Comparison of ENCODE assay signal across 1 cellular context in genomic region chr19:5870986-5871394, GRCh38.
A peak's percentile ranks its signal among the peaks of the same experiment; 100 is the strongest.
TF ChIP-seq lines count a peak whose summit lies in the region.

No MANE protein-coding gene starts in this region.

TF ChIP-seq in HepG2, 621 proteins besides CTCF, POLR2A, EP300 and RAD21 (continued from another document and continues in another):
- TF ChIP-seq AFF4 (CRISPR knock-in tag; IDR thresholded peaks at IDR 0.05): 0 out of 2 replicates have a peak, but pooled peaks have one; percentile 55
- peak; percentile 92 for TF ChIP-seq PHF21A (CRISPR knock-in tag; IDR thresholded peaks at IDR 0.05)
- TF ChIP-seq RFX3 (CRISPR knock-in tag; IDR thresholded peaks at IDR 0.05): 0 out of 2 replicates have a peak, but pooled peaks have one; percentile 25
- TF ChIP-seq GLI4 (CRISPR knock-in tag; IDR thresholded peaks at IDR 0.05; ENCODE audit: borderline replicate concordance): no peak
- TF ChIP-seq ZBTB4 (CRISPR knock-in tag; IDR thresholded peaks at IDR 0.05; ENCODE audit: borderline replicate concordance): peak; percentile 98
- TF ChIP-seq IRF2 (CRISPR knock-in tag; IDR thresholded peaks at IDR 0.05): peak; percentile 92
- TF ChIP-seq ZNF343 (CRISPR knock-in tag; IDR thresholded peaks at IDR 0.05): peak; percentile 76; the same call in 1 of the 2 replicates
- TF ChIP-seq CCAR2 (optimal IDR thresholded peaks at IDR 0.05; ENCODE audit: low read depth, low read length): no peak
- TF ChIP-seq GATAD2A (CRISPR knock-in tag; IDR thresholded peaks at IDR 0.05): peak; percentile 98
- TF ChIP-seq RFXAP (CRISPR knock-in tag; IDR thresholded peaks at IDR 0.05; ENCODE audit: borderline replicate concordance): peak; percentile 72
- TF ChIP-seq TP53 (CRISPR knock-in tag; conservative IDR thresholded peaks at IDR 0.05): no peak; the same call in 1 of the 2 replicates
- no peak for TF ChIP-seq AKNA (CRISPR knock-in tag; IDR thresholded peaks at IDR 0.05; ENCODE audit: borderline replicate concordance)
- peak; percentile 68 for TF ChIP-seq ZNF7 (CRISPR knock-in tag; IDR thresholded peaks at IDR 0.05)
- TF ChIP-seq ZNF777 (CRISPR knock-in tag; IDR thresholded peaks at IDR 0.05): peak; percentile 46; the same call in 1 of the 2 replicates
- TF ChIP-seq FOXJ3 (CRISPR knock-in tag; IDR thresholded peaks at IDR 0.05; ENCODE audit: borderline replicate concordance): peak; percentile 91; the same call in 1 of the 2 replicates
- peak; percentile 67; the same call in 1 of the 2 replicates for TF ChIP-seq TFAP4 (IDR thresholded peaks at IDR 0.05; ENCODE audit: borderline replicate concordance, low read depth)
- no peak; the same call in 1 of the 2 replicates for TF ChIP-seq ZNF275 (CRISPR knock-in tag; IDR thresholded peaks at IDR 0.05; ENCODE audit: borderline replicate concordance)
- TF ChIP-seq MAF1 (CRISPR knock-in tag; IDR thresholded peaks at IDR 0.05; ENCODE audit: borderline replicate concordance): no peak
- no peak for TF ChIP-seq AGO1 (IDR thresholded peaks at IDR 0.05; ENCODE audit: low read depth, low read length, poor library complexity, severe bottlenecking)
- peak; percentile 57 for TF ChIP-seq ZNF781 (CRISPR knock-in tag; IDR thresholded peaks at IDR 0.05; ENCODE audit: borderline replicate concordance, not compliant biosample characterization)
- no peak for TF ChIP-seq HNRNPUL1 (IDR thresholded peaks at IDR 0.05; ENCODE audit: low read depth, low read length)
- TF ChIP-seq ZNF414 (CRISPR knock-in tag; IDR thresholded peaks at IDR 0.05): 0 out of 2 replicates have a peak, but pooled peaks have one; percentile 39
- TF ChIP-seq MXI1 (IDR thresholded peaks at IDR 0.05; ENCODE audit: borderline replicate concordance, low read depth, low read length): peak; percentile 58; the same call in 1 of the 3 replicates
- no peak; the same call in 1 of the 2 replicates for TF ChIP-seq ZBTB46 (CRISPR knock-in tag; IDR thresholded peaks at IDR 0.05; ENCODE audit: borderline replicate concordance)
- TF ChIP-seq ZNF121 (CRISPR knock-in tag; IDR thresholded peaks at IDR 0.05): peak; percentile 88
- TF ChIP-seq ZNF567 (CRISPR knock-in tag; IDR thresholded peaks at IDR 0.05; ENCODE audit: borderline replicate concordance): peak; percentile 67; the same call in 1 of the 2 replicates
- peak; percentile 36; the same call in 1 of the 2 replicates for TF ChIP-seq KMT2B (CRISPR knock-in tag; IDR thresholded peaks at IDR 0.05)
- no peak for TF ChIP-seq HOXA9 (CRISPR knock-in tag; IDR thresholded peaks at IDR 0.05; ENCODE audit: borderline replicate concordance)
- TF ChIP-seq GATA4 (IDR thresholded peaks at IDR 0.05; ENCODE audit: borderline replicate concordance, low read depth): no peak; the same call in 1 of the 2 replicates
- TF ChIP-seq AHDC1 (CRISPR knock-in tag; IDR thresholded peaks at IDR 0.05; ENCODE audit: borderline replicate concordance): peak; percentile 88
- TF ChIP-seq ZNF772 (CRISPR knock-in tag; IDR thresholded peaks at IDR 0.05): peak; percentile 69; the same call in 1 of the 2 replicates
- no peak for TF ChIP-seq GTF2F1 (IDR thresholded peaks at IDR 0.05; ENCODE audit: low read length)
- 0 out of 2 replicates have a peak, but pooled peaks have one; percentile 42 for TF ChIP-seq TOPORS (CRISPR knock-in tag; IDR thresholded peaks at IDR 0.05)
